Comparison of ENCODE assay signal across 17 cellular contexts in the genomic region with DNA sequence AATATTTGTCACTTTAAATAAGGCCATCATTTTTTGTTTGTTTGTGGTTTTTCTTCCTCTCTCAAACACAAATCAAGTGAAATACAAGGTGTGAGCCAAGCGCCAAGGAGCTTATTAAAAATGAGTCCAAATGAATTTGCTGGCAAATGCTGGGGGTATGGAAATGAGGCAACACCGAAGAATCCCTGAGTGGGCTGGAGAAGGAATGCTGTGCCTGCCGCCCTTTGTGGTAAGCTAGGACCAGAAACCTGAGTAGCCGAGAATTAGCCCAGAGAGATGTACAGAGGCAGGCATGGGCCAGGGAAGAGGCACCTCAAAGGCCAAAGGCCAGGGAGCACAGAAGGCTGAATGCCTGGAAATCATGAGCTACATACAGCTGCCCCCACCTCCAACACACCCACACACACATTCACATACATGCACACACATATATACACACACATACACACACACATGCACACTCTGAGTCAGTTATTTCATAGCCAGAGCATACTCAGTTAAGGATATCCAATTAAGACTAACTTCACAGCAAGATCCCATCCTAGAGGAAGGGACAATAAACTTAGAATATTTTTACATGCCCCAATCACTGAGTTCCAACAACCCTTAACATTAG.
DNase-seq lines count a peak whose midpoint lies in the region; ATAC-seq and TF ChIP-seq lines count a peak whose summit lies in the region.
"Had no signal": no experiment of that assay in that cellular context is flagged by ENCODE, and none has a peak within 500 bp of the region (broad histone marks: within the 10 kb centered on the region; RNA-seq: fewer than 3 reads in every experiment).

No MANE protein-coding gene starts in this region.

- H3K4me1 Mint-ChIP-seq in chondrocyte (ENCODE audit: low read depth) = peaks cover 23% of the 10 kb centered on the region
- H3K4me1 Mint-ChIP-seq: B cell had no signal

- H3K9me3 ChIP-seq in MG63 = no peaks in the 10 kb centered on the region

- no peak overlapping the region for H3K4me3 Mint-ChIP-seq in chondrocyte (ENCODE audit: unreplicated experiment)
- H3K4me3 Mint-ChIP-seq: activated naive CD8-positive, alpha-beta T cell treated with anti-CD3 and anti-CD28 coated beads, Interleukin-2, amount 10 ng/mL, durations not matched to agents 7 days and 5 days; B cell; dendritic cell treated with granulocyte-macrophage colony-stimulating factor and Interleukin-4, amounts not matched to agents 40 ng/mL and 50 ng/mL, for 4 days had no signal

- TF ChIP-seq CTCF in AG09319 (IDR thresholded peaks at IDR 0.05; ENCODE audit: low read depth, low read length) (no peak), chondrocyte (IDR thresholded peaks at IDR 0.05) (no peak)

- H3K27me3 ChIP-seq in MG63 = no peaks in the 10 kb centered on the region

- ATAC-seq in GM19455 (IDR thresholded peaks at IDR 0.05; ENCODE audit: unreplicated experiment) = no peak
- ATAC-seq: PC-3 had no signal

- DNase-seq in AG09319 (ENCODE audit: extremely low read depth, low read depth) = peak; percentile 24
- DNase-seq in MG63 = peak; percentile 80
- no peak for DNase-seq in chondrocyte (ENCODE audit: low spot score)
- peak; percentile 28 for DNase-seq in left kidney (ENCODE audit: low read depth, low spot score)
- DNase-seq in AML-193 (lab: John Stamatoyannopoulos, UW) = no peak
- no peak for DNase-seq in globus pallidus (ENCODE audit: low spot score)
- DNase-seq in GM19240 (ENCODE audit: insufficient read length, low spot score) = no peak
- DNase-seq: activated CD4-positive, CD25-positive, alpha-beta regulatory T cell; activated CD8-positive, alpha-beta memory T cell treated with anti-CD3 and anti-CD28 coated beads, Interleukin-2, amount 50 U/mL, for 48 hours; activated naive CD8-positive, alpha-beta T cell treated with anti-CD3 and anti-CD28 coated beads, Interleukin-2, amount 10 ng/mL, durations not matched to agents 7 days and 5 days; DMS153; NCI-H1092 treated with DMSO at 0.1 percent for 48 hours; PC-3; SW 1271 had no signal

- H3K4me3 ChIP-seq in MG63 = no peak overlapping the region

- no peaks in the 10 kb centered on the region for H3K9me3 Mint-ChIP-seq in chondrocyte (ENCODE audit: low read depth)
- H3K9me3 Mint-ChIP-seq: activated naive CD8-positive, alpha-beta T cell treated with anti-CD3 and anti-CD28 coated beads, Interleukin-2, amount 10 ng/mL, durations not matched to agents 7 days and 5 days; dendritic cell treated with granulocyte-macrophage colony-stimulating factor and Interleukin-4, amounts not matched to agents 40 ng/mL and 50 ng/mL, for 4 days had no signal

- H3K36me3 Mint-ChIP-seq in chondrocyte (ENCODE audit: low read depth) = peaks cover 2% of the 10 kb centered on the region
- H3K36me3 Mint-ChIP-seq: activated naive CD8-positive, alpha-beta T cell treated with anti-CD3 and anti-CD28 coated beads, Interleukin-2, amount 10 ng/mL, durations not matched to agents 7 days and 5 days had no signal

- no peaks in the 10 kb centered on the region for H3K27me3 Mint-ChIP-seq in chondrocyte (ENCODE audit: low read depth)
- H3K27me3 Mint-ChIP-seq: dendritic cell treated with granulocyte-macrophage colony-stimulating factor and Interleukin-4, amounts not matched to agents 40 ng/mL and 50 ng/mL, for 4 days had no signal

- peak overlapping the region; percentile 66 for H3K27ac Mint-ChIP-seq in chondrocyte (ENCODE audit: unreplicated experiment)
- H3K27ac Mint-ChIP-seq: activated naive CD8-positive, alpha-beta T cell treated with anti-CD3 and anti-CD28 coated beads, Interleukin-2, amount 10 ng/mL, durations not matched to agents 7 days and 5 days; B cell; dendritic cell treated with granulocyte-macrophage colony-stimulating factor and Interleukin-4, amounts not matched to agents 40 ng/mL and 50 ng/mL, for 4 days had no signal

- no peaks in the 10 kb centered on the region for H3K36me3 ChIP-seq in MG63

Comparison
In these comparisons a context has a peak if more than half of its experiments do, and no peak if none do; other contexts are left out.
1. DNase-seq: peak in AG09319 (single experiment), MG63 (single experiment) and left kidney (single experiment); none in chondrocyte (single experiment), AML-193 (0 of 2), globus pallidus (single experiment) and GM19240 (single experiment).